ENCODE assay signal across 8 cellular contexts in genomic region chr6:110180228-110181008, GRCh38.
DNase-seq lines count a peak whose midpoint lies in the region; ATAC-seq lines count a peak whose summit lies in the region.

CDC40 (plus strand) TSS chr6:110180427; CDS start chr6:110180445, 18 bp downstream.

- H3K27ac ChIP-seq in effector memory CD4-positive, alpha-beta T cell (ENCODE audit: insufficient read depth, low read length, poor library complexity, severe bottlenecking): peak within 1 kb of the TSS; percentile 79
- peak within 1 kb of the TSS; percentile 66 to 69 for H3K27ac ChIP-seq in mucosa of rectum (ENCODE audit: low read depth in 2 of 2, low read length in 2 of 2)

- H3K4me1 ChIP-seq in effector memory CD4-positive, alpha-beta T cell (ENCODE audit: control insufficient read depth, insufficient read depth, low read length, poor library complexity, severe bottlenecking): peaks cover 24% of the 10 kb centered on the region
- peaks cover 18 to 20% of the 10 kb centered on the region in 2 donors for H3K4me1 ChIP-seq in mucosa of rectum (ENCODE audit: control insufficient read depth in 2 of 2, insufficient read depth in 2 of 2, low read length in 2 of 2)

- peaks cover 3% of the 10 kb centered on the region for H3K27me3 ChIP-seq in effector memory CD4-positive, alpha-beta T cell (replicated peaks; ENCODE audit: control insufficient read depth, insufficient read depth, low read length, poor library complexity, severe bottlenecking)
- H3K27me3 ChIP-seq in mucosa of rectum (ENCODE audit: control insufficient read depth in 2 of 2, insufficient read depth in 2 of 2, low read length in 2 of 2): no peaks in the 10 kb centered on the region

- H3K36me3 ChIP-seq in effector memory CD4-positive, alpha-beta T cell (ENCODE audit: control insufficient read depth, insufficient read depth, low read length): no peaks in the 10 kb centered on the region
- H3K36me3 ChIP-seq in mucosa of rectum (ENCODE audit: control insufficient read depth in 2 of 2, insufficient read depth in 2 of 2, low read length in 2 of 2): no peaks in the 10 kb centered on the region

- no peaks in the 10 kb centered on the region for H3K9me3 ChIP-seq in effector memory CD4-positive, alpha-beta T cell (ENCODE audit: control insufficient read depth, low read length)
- no peaks in the 10 kb centered on the region for H3K9me3 ChIP-seq in mucosa of rectum (ENCODE audit: control insufficient read depth in 2 of 2, low read length in 2 of 2)

- peak within 1 kb of the TSS; percentile 98 for H3K4me3 ChIP-seq in effector memory CD4-positive, alpha-beta T cell (ENCODE audit: insufficient read depth, low read depth, low read length, poor library complexity, severe bottlenecking)
- peak within 1 kb of the TSS; percentile 93 to 95 for H3K4me3 ChIP-seq in mucosa of rectum (ENCODE audit: low read length in 2 of 2)

- peak; percentile 56 for ATAC-seq in GM18502 (IDR thresholded peaks at IDR 0.05; ENCODE audit: poor library complexity, unreplicated experiment)
- ATAC-seq in HG02571 (IDR thresholded peaks at IDR 0.05; ENCODE audit: unreplicated experiment): peak; percentile 43

- H3K9ac ChIP-seq in mucosa of rectum (ENCODE audit: low read depth in 1 of 2, low read length in 2 of 2): peak within 1 kb of the TSS; percentile 80 to 81

- DNase-seq in NCI-H1105 treated with DMSO at 0.1 percent for 48 hours (lab: John Stamatoyannopoulos, UW): peak; percentile 93
- peak; percentile 36 to 43 for DNase-seq in activated CD4-positive, alpha-beta T cell treated with anti-CD3 and anti-CD28 coated beads, Interleukin-2, amount 50 U/mL, for 4 hours
- DNase-seq in effector memory CD4-positive, alpha-beta T cell: peak; percentile 12 to 49 (median 41)
- DNase-seq in stimulated activated CD8-positive, alpha-beta memory T cell treated with anti-CD3 and anti-CD28 coated beads, Interleukin-7, amount 100 ng/mL, for 48 hours (ENCODE audit: extremely low read depth in 1 of 2, low read depth in 1 of 2): peak; percentile 11 to 20
- DNase-seq in KBM-7: no peak

- in situ Hi-C loops in KBM-7 (cut with MboI; ENCODE audit: low pct_unique_long_range_greater_than_20kb, low sequenced_read_pairs): no loop called here
